Comparison of ENCODE assay signal across 8 cellular contexts in the genomic region with DNA sequence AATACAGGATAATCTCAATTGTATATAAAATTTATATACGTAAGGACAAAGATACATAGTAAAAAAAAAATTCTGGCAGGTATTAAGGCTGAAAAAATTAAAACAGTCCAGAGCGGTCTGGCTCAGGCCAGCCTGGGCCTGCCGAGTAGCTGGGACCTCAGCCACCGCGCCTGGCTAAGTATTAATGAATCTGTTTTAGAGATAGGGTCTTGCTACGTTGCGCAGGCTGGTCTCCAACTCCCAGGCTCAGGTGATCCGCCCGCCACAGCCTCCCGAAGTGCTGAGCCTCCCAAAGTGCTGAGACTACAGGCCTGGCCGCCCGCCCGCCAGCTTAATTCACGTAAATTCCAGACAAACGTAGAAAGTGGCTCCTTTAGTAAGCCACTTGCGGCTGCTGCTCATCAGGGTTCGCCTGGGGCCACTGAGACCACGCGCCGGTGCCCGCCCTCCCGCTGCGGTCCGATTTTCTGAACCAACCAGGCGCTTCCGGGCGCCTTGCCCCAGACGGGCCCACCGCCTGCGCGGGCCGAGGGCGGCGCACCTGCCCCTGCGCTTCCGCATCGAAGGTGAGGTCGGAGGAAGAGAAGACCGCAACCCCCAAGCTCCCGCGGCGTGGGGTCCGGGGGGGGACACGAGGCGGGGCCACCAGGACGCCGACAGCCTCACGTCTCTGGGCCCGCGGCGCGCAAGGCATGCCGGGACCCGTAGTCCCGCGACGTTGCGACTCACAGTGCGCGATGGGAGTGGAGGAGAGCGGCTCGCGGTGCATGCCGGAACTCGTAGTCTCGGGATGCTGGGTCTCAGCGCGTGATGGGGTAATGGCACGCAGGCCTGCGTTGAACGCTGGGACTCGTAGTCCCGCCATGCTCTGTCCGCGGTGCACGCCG. TPM values are rescaled to one million over a fixed set of nuclear protein-coding genes. Genes with fewer than 3 reads are reported as not detected.
DNase-seq lines count a peak whose midpoint lies in the region; ATAC-seq, FAIRE-seq and TF ChIP-seq lines count a peak whose summit lies in the region.

No MANE protein-coding gene starts in this region.

- WGBS in ovary, 3 donors = 0 to 1% (median 1%) methylated on average over 41 to 77 of the region's 77 CpGs
- WGBS in thyroid gland, 2 donors = 1% methylated on average over 16 to 27 of the region's 77 CpGs

- H3K4me3 ChIP-seq in adipocyte (ENCODE audit: low read length) (peak overlapping the region; percentile 90), ovary (peak overlapping the region; percentile 59), thyroid gland (replicated peaks in 1 of 3) (peak overlapping the region; percentile 64 to 96 (median 65))

- H3K9ac ChIP-seq in adipocyte (ENCODE audit: low read length) = peak overlapping the region; percentile 95

- DNase-seq in GM12891 (ENCODE audit: insufficient read length, low spot score) (peak; percentile 97), NCI-H1417 treated with DMSO at 0.1 percent for 48 hours (lab: John Stamatoyannopoulos, UW) (peak; percentile 98), SW 1271 (lab: John Stamatoyannopoulos, UW) (peak; percentile 94 to 97), adipocyte (ENCODE audit: low read depth) (peak; percentile 100), Right ventricle myocardium superior (peak; percentile 100), ovary (peak; percentile 97 to 99 (median 98)), thyroid gland (peak; percentile 99 to 100)

- no peak for TF ChIP-seq EP300 in ovary (IDR thresholded peaks at IDR 0.05)

- H3K27ac ChIP-seq in ovary = peak overlapping the region; percentile 94 to 99
- peak overlapping the region; percentile 99 to 100 (median 100) for H3K27ac ChIP-seq in thyroid gland

- no peak; the same call in 1 of the 2 replicates for TF ChIP-seq POLR2A in GM12891 (IDR thresholded peaks at IDR 0.05; ENCODE audit: low read depth, low read length)
- TF ChIP-seq POLR2A in ovary (IDR thresholded peaks at IDR 0.05) = peak; percentile 30
- TF ChIP-seq POLR2A in thyroid gland (IDR thresholded peaks at IDR 0.05) = peak in 1 of 2 donors; percentile 78

- H3K4me1 ChIP-seq in adipocyte (ENCODE audit: control insufficient read depth, insufficient read depth, low read length) = peaks cover 26% of the 10 kb centered on the region
- H3K4me1 ChIP-seq in ovary (ENCODE audit: insufficient read depth) = peaks cover 12% of the 10 kb centered on the region
- H3K4me1 ChIP-seq in thyroid gland = peaks cover 23 to 33% of the 10 kb centered on the region in 2 donors

- no peaks in the 10 kb centered on the region for H3K9me3 ChIP-seq in adipocyte (ENCODE audit: control insufficient read depth, low read length)
- no peaks in the 10 kb centered on the region for H3K9me3 ChIP-seq in ovary
- H3K9me3 ChIP-seq in thyroid gland = no peaks in the 10 kb centered on the region

- ATAC-seq in HG02798 (IDR thresholded peaks at IDR 0.05; ENCODE audit: poor library complexity, unreplicated experiment) = peak; percentile 93
- ATAC-seq in Right ventricle myocardium superior (ENCODE audit: poor library complexity) = peak; percentile 98

- H3K36me3 ChIP-seq in adipocyte (ENCODE audit: control insufficient read depth, insufficient read depth, low read length, severe bottlenecking) (no peaks in the 10 kb centered on the region), ovary (no peaks in the 10 kb centered on the region), thyroid gland (no peaks in the 10 kb centered on the region)

- TF ChIP-seq CTCF in ovary (IDR thresholded peaks at IDR 0.05) (no peak), thyroid gland (IDR thresholded peaks at IDR 0.05) (no peak)

- no peaks in the 10 kb centered on the region for H3K27me3 ChIP-seq in adipocyte (replicated peaks; ENCODE audit: control insufficient read depth, insufficient read depth, low read length)
- no peaks in the 10 kb centered on the region for H3K27me3 ChIP-seq in ovary
- H3K27me3 ChIP-seq in thyroid gland = no peaks in the 10 kb centered on the region

- FAIRE-seq in GM12891 (lab: Jason Lieb, UNC) = peak; percentile 100

- intact Hi-C loops in Right ventricle myocardium superior (cut with DNase I) = no loop called here
- intact Hi-C loops in ovary (cut with DNase I) = loop anchor here in 1 of 4 donors (1.0 to 10.0 kb wide), 2 partner anchors 255 to 614 kb away; a partner anchor contains a TSS
- intact Hi-C loops in thyroid gland (cut with DNase I) = no loop called here

TF ChIP-seq in GM12891, 5 proteins besides CTCF, POLR2A, EP300 and RAD21:
- TF ChIP-seq SPI1 (IDR thresholded peaks at IDR 0.05; ENCODE audit: low read depth, low read length) (0 out of 2 replicates have a peak, but pooled peaks have one; percentile 24), PAX5 (IDR thresholded peaks at IDR 0.05; ENCODE audit: insufficient read depth, low read length, severe bottlenecking) (no peak), TAF1 (IDR thresholded peaks at IDR 0.05; ENCODE audit: low read depth, low read length) (peak; percentile 66; the same call in 1 of the 2 replicates), POU2F2 (IDR thresholded peaks at IDR 0.05; ENCODE audit: low read depth, low read length) (peak; percentile 14; the same call in 1 of the 2 replicates), POLR2AphosphoS5 (IDR thresholded peaks at IDR 0.05; ENCODE audit: low read depth, low read length) (peak; percentile 49; the same call in 1 of the 2 replicates)

RNA-seq across cellular contexts. Expression of a gene that starts 0.7 kb away (rescaled TPM):
- polyA plus RNA-seq in GM12891 (2012; ENCODE audit: low read depth, missing spikeins) = 11.3 TPM
- total RNA-seq in Right ventricle myocardium superior (8.7 TPM), ovary (10 to 100 TPM in 6 of 7 donors, 1 to 10 TPM in 1; 9.3 to 15.2 (median 13.7) TPM), thyroid gland (10 to 100 TPM; 18.5 to 23.6 (median 20.9) TPM)
- polyA plus RNA-seq in ovary = 1 to 10 TPM; 2.5 to 8.3 TPM

Comparison
In these comparisons a context has a peak if more than half of its experiments do, and no peak if none do; other contexts are left out.
1. Peak in every context shown above with its lines: DNase-seq, ATAC-seq, H3K4me3 ChIP-seq and H3K27ac ChIP-seq.